In genomic region chr13:100203696-100204367, GRCh38 we compare ENCODE assay signal across 8 cellular contexts.
DNase-seq lines count a peak whose midpoint lies in the region; ATAC-seq and TF ChIP-seq lines count a peak whose summit lies in the region.

No MANE protein-coding gene starts in this region.

- TF ChIP-seq POLR2A in upper lobe of left lung (IDR thresholded peaks at IDR 0.05), result no peak

- H3K4me3 ChIP-seq in PC-3 (ENCODE audit: low read length) (no peak overlapping the region), fibroblast of villous mesenchyme (ENCODE audit: low read depth, low read length) (no peak overlapping the region), upper lobe of left lung (no peak overlapping the region)

- H3K9me2 ChIP-seq in PC-3 (replicated peaks; ENCODE audit: low read length), result no peaks in the 10 kb centered on the region

- TF ChIP-seq CTCF in PC-3 (conservative IDR thresholded peaks at IDR 0.05; ENCODE audit: low read depth, low read length) (no peak), fibroblast of villous mesenchyme (IDR thresholded peaks at IDR 0.05; ENCODE audit: insufficient read depth, low read depth, low read length) (no peak), type B pancreatic cell (conservative IDR thresholded peaks at IDR 0.05) (no peak), upper lobe of left lung (IDR thresholded peaks at IDR 0.05) (no peak)

- H3K27me3 Mint-ChIP-seq in type B pancreatic cell, result no peaks in the 10 kb centered on the region

- ATAC-seq in GM21447 (IDR thresholded peaks at IDR 0.05; ENCODE audit: unreplicated experiment) (peak; percentile 51), PC-3 (peak; percentile 58; the same call in 1 of the 2 replicates), HG02623 (IDR thresholded peaks at IDR 0.05; ENCODE audit: unreplicated experiment) (no peak), HG02588 (IDR thresholded peaks at IDR 0.05; ENCODE audit: unreplicated experiment) (no peak), upper lobe of left lung (ENCODE audit: low FRiP score in 2 of 2) (no peak)

- 57 to 65% methylated on average over 6 of the region's 6 CpGs for WGBS in upper lobe of left lung, 2 donors

- POLR2A ChIA-PET in PC-3 (lab: Charles Lee; ENCODE audit: unreplicated experiment), result no interaction called here

- no peaks in the 10 kb centered on the region for H3K27me3 ChIP-seq in PC-3 (ENCODE audit: low read length)
- no peaks in the 10 kb centered on the region for H3K27me3 ChIP-seq in upper lobe of left lung

- TF ChIP-seq EP300 in upper lobe of left lung (IDR thresholded peaks at IDR 0.05), result no peak

- DNase-seq in CD1c-positive myeloid dendritic cell (ENCODE audit: extremely low spot score) (peak; percentile 31), PC-3 (peak; percentile 36), fibroblast of villous mesenchyme (ENCODE audit: low read depth) (peak; percentile 46), type B pancreatic cell (ENCODE audit: extremely low spot score, unreplicated experiment) (no peak), upper lobe of left lung (no peak)

- H3K9me3 Mint-ChIP-seq in type B pancreatic cell, result no peaks in the 10 kb centered on the region

- no peaks in the 10 kb centered on the region for H3F3A ChIP-seq in PC-3 (ENCODE audit: low read length, unreplicated experiment)

- no peak overlapping the region for H3K27ac Mint-ChIP-seq in type B pancreatic cell

- no peak overlapping the region for H3K27ac ChIP-seq in PC-3 (ENCODE audit: low read length)
- H3K27ac ChIP-seq in upper lobe of left lung, result no peak overlapping the region

- H3K9ac ChIP-seq in PC-3 (ENCODE audit: low read length), result no peak overlapping the region

- CTCF ChIA-PET in PC-3 (lab: Charles Lee), result no interaction called here

- H4K20me1 ChIP-seq in PC-3 (ENCODE audit: low read length), result no peaks in the 10 kb centered on the region

- H3K36me3 Mint-ChIP-seq in type B pancreatic cell, result peaks cover 8% of the 10 kb centered on the region

- H3K4me3 Mint-ChIP-seq in type B pancreatic cell, result no peak overlapping the region

- no TSS peak for BruUV-seq in PC-3 (replicated peaks; lab: Mats Ljungman, UMichigan)

- H3K9me3 ChIP-seq in PC-3 (ENCODE audit: low read length) (no peaks in the 10 kb centered on the region), upper lobe of left lung (peaks cover 0 to 4% (median 0%) of the 10 kb centered on the region in 4 donors)

- no peaks in the 10 kb centered on the region for H3K4me1 Mint-ChIP-seq in type B pancreatic cell (ENCODE audit: unreplicated experiment)

- H3K4me1 ChIP-seq in PC-3 (ENCODE audit: insufficient read depth, low read length) (peaks cover 18% of the 10 kb centered on the region), upper lobe of left lung (no peaks in the 10 kb centered on the region)

- intact Hi-C loops in PC-3 (cut with micrococcal nuclease), result no loop called here

- no peak overlapping the region for H3K4me2 ChIP-seq in PC-3 (ENCODE audit: low read length)

- no peaks in the 10 kb centered on the region for H3K79me2 ChIP-seq in PC-3 (ENCODE audit: low read length)

- H3K36me3 ChIP-seq in PC-3 (ENCODE audit: low read depth, low read length) (no peaks in the 10 kb centered on the region), upper lobe of left lung (no peaks in the 10 kb centered on the region)

- no peak overlapping the region for H2AFZ ChIP-seq in PC-3 (ENCODE audit: low read length)

Comparison
In these comparisons a context has a peak if more than half of its experiments do, and no peak if none do; other contexts are left out.
1. DNase-seq: peak in CD1c-positive myeloid dendritic cell (single experiment), PC-3 (single experiment) and fibroblast of villous mesenchyme (single experiment); none in type B pancreatic cell (single experiment) and upper lobe of left lung (0 of 2).
2. ATAC-seq: peak in GM21447 (single experiment) and PC-3 (single experiment); none in HG02623 (single experiment), HG02588 (single experiment) and upper lobe of left lung (0 of 2).